In genomic region chr2:197308635-197309368, GRCh38 we compare ENCODE assay signal across 8 cellular contexts. TPM values are rescaled to one million over a fixed set of nuclear protein-coding genes. Genes with fewer than 3 reads are reported as not detected.
DNase-seq lines count a peak whose midpoint lies in the region; ATAC-seq and TF ChIP-seq lines count a peak whose summit lies in the region.

No MANE protein-coding gene starts in this region.

- H3K4me3 ChIP-seq in KMS-11 (IDR thresholded peaks at IDR 0.05; ENCODE audit: insufficient read depth, low read depth, low read length) (no peak overlapping the region), osteoblast (ENCODE audit: insufficient read depth, low read length) (no peak overlapping the region)

- peaks cover 5% of the 10 kb centered on the region; the same call in 1 of the 2 replicates for H3K79me2 ChIP-seq in KMS-11 (ENCODE audit: insufficient read depth, low read depth)
- H3K79me2 ChIP-seq in osteoblast (ENCODE audit: insufficient read depth, low read length): peaks cover 24% of the 10 kb centered on the region

- no peak overlapping the region for H3K9ac ChIP-seq in KMS-11

- peaks cover 35% of the 10 kb centered on the region for H3K4me1 ChIP-seq in KMS-11 (ENCODE audit: low read depth, poor library complexity, severe bottlenecking)
- peaks cover 9% of the 10 kb centered on the region for H3K4me1 ChIP-seq in osteoblast (ENCODE audit: insufficient read depth, low read length)

- no peak for ATAC-seq in HG03097 (IDR thresholded peaks at IDR 0.05; ENCODE audit: low FRiP score, unreplicated experiment)
- ATAC-seq in activated CD4-positive, CD25-positive, alpha-beta regulatory T cell treated with anti-CD3 and anti-CD28 coated beads, Interleukin-2, amount 50 U/mL, for 24 hours: no peak
- no peak for ATAC-seq in HG02840 (IDR thresholded peaks at IDR 0.05; ENCODE audit: low FRiP score, unreplicated experiment)

- H2AFZ ChIP-seq in KMS-11 (ENCODE audit: low read depth) (no peak overlapping the region), osteoblast (ENCODE audit: low read length) (no peak overlapping the region)

- H3K4me2 ChIP-seq in KMS-11: peak overlapping the region; percentile 83; the same call in 1 of the 2 replicates
- peak overlapping the region; percentile 85 for H3K4me2 ChIP-seq in osteoblast (ENCODE audit: insufficient read depth, low read length)

- H3K4me3 Mint-ChIP-seq in brain: peak overlapping the region; percentile 95 to 96 (median 95)

- H3K27me3 Mint-ChIP-seq in brain: peaks cover 13% of the 10 kb centered on the region

- no peaks in the 10 kb centered on the region for H4K20me1 ChIP-seq in KMS-11 (ENCODE audit: insufficient read depth)
- H4K20me1 ChIP-seq in osteoblast (ENCODE audit: insufficient read depth, low read length): no peaks in the 10 kb centered on the region

- no peaks in the 10 kb centered on the region for H3K27me3 ChIP-seq in KMS-11 (ENCODE audit: insufficient read depth, low read depth)
- peaks cover 7% of the 10 kb centered on the region for H3K27me3 ChIP-seq in osteoblast (ENCODE audit: insufficient read depth, low read length)

- H3K4me1 Mint-ChIP-seq in brain: peaks cover 60% of the 10 kb centered on the region

- no peaks in the 10 kb centered on the region for H3K9me3 Mint-ChIP-seq in brain

- no peak for TF ChIP-seq CTCF in KMS-11 (conservative IDR thresholded peaks at IDR 0.05; ENCODE audit: low read depth, low read length)
- no peak for TF ChIP-seq CTCF in brain (conservative IDR thresholded peaks at IDR 0.05)
- TF ChIP-seq CTCF in osteoblast (IDR thresholded peaks at IDR 0.05; ENCODE audit: extremely low read depth, low read depth, low read length): no peak

- peak overlapping the region in 4 of 5 experiments; percentile 23 to 98 (median 88) for H3K27ac Mint-ChIP-seq in brain

- DNase-seq in Caki2 (ENCODE audit: low read depth) (peak; percentile 16), osteoblast (ENCODE audit: insufficient read length, low spot score, missing footprints) (no peak), GM19240 (ENCODE audit: insufficient read length, low spot score) (no peak)

- in situ Hi-C loops in Caki2 (cut with HindIII; ENCODE audit: low pct_unique_long_range_greater_than_20kb, low sequenced_read_pairs): no loop called here

- no peak overlapping the region for H3K27ac ChIP-seq in KMS-11
- H3K27ac ChIP-seq in osteoblast (ENCODE audit: low read depth, low read length): no peak overlapping the region

- H3K9me3 ChIP-seq in osteoblast (ENCODE audit: low read depth, low read length): no peaks in the 10 kb centered on the region

- no peaks in the 10 kb centered on the region for H3K36me3 ChIP-seq in KMS-11 (ENCODE audit: insufficient read depth)
- H3K36me3 ChIP-seq in osteoblast (ENCODE audit: insufficient read depth, low read length): no peaks in the 10 kb centered on the region

- no peaks in the 10 kb centered on the region for H3K36me3 Mint-ChIP-seq in brain

RNA-seq across cellular contexts. Expression of gene ANKRD44, which starts 1.8 kb away (rescaled TPM):
- 26.1 and 77.6 TPM in 2 replicates for total RNA-seq in Caki2 (2014; rRNA removed; shearing (Covaris generic); ENCODE audit: low replicate concordance)
- 2.5 TPM for polyA plus RNA-seq in brain (ENCODE audit: insufficient read depth, low read depth, low replicate concordance)
- total RNA-seq in osteoblast: 44.5 and 56.3 TPM in 2 replicates
